ENCODE assay signal across 2 cellular contexts in genomic region chr16:85608515-85608885, GRCh38.
TF ChIP-seq lines count a peak whose summit lies in the region.

No MANE protein-coding gene starts in this region.

TF ChIP-seq in WTC11, 78 proteins besides CTCF, POLR2A, EP300 and RAD21 (continued from another document and continues in another):
- no peak for TF ChIP-seq HMGXB4 (CRISPR knock-in tag; IDR thresholded peaks at IDR 0.05)
- TF ChIP-seq HMGA2 (CRISPR knock-in tag; IDR thresholded peaks at IDR 0.05) = no peak
- TF ChIP-seq ZNF532 (CRISPR knock-in tag; IDR thresholded peaks at IDR 0.05; ENCODE audit: borderline replicate concordance) = no peak
- no peak for TF ChIP-seq FOXJ3 (CRISPR knock-in tag; IDR thresholded peaks at IDR 0.05; ENCODE audit: borderline replicate concordance)
- TF ChIP-seq ZNF396 (CRISPR knock-in tag; IDR thresholded peaks at IDR 0.05; ENCODE audit: borderline replicate concordance) = no peak
- TF ChIP-seq IRF2 (CRISPR knock-in tag; IDR thresholded peaks at IDR 0.05; ENCODE audit: borderline replicate concordance, low read depth) = no peak
- TF ChIP-seq RORB (CRISPR knock-in tag; IDR thresholded peaks at IDR 0.05) = no peak
- TF ChIP-seq ZNF232 (CRISPR knock-in tag; IDR thresholded peaks at IDR 0.05) = no peak
- TF ChIP-seq SOX15 (CRISPR knock-in tag; IDR thresholded peaks at IDR 0.05) = no peak
- no peak for TF ChIP-seq E2F5 (CRISPR knock-in tag; IDR thresholded peaks at IDR 0.05)
- no peak for TF ChIP-seq TEAD1 (CRISPR knock-in tag; IDR thresholded peaks at IDR 0.05)
- no peak for TF ChIP-seq AR (CRISPR knock-in tag; IDR thresholded peaks at IDR 0.05)
- no peak for TF ChIP-seq ZNF263 (CRISPR knock-in tag; IDR thresholded peaks at IDR 0.05; ENCODE audit: low read depth)
- TF ChIP-seq MXD4 (CRISPR knock-in tag; IDR thresholded peaks at IDR 0.05; ENCODE audit: borderline replicate concordance) = no peak
- TF ChIP-seq CDX4 (CRISPR knock-in tag; IDR thresholded peaks at IDR 0.05; ENCODE audit: borderline replicate concordance) = no peak
- TF ChIP-seq ZNF317 (CRISPR knock-in tag; IDR thresholded peaks at IDR 0.05; ENCODE audit: borderline replicate concordance, low read depth) = no peak
- no peak for TF ChIP-seq NFYB (CRISPR knock-in tag; conservative IDR thresholded peaks at IDR 0.05; ENCODE audit: low read depth)

TF ChIP-seq in neural cell, 6 proteins besides CTCF, POLR2A, EP300 and RAD21 (continued from another document):
- TF ChIP-seq REST (IDR thresholded peaks at IDR 0.05; ENCODE audit: borderline replicate concordance) (no peak), SMC3 (conservative IDR thresholded peaks at IDR 0.05; ENCODE audit: poor library complexity) (no peak)
TF ChIP-seq in neural cell: peak in this region for 0.
